Comparison of ENCODE assay signal across 13 cellular contexts in the genomic region with DNA sequence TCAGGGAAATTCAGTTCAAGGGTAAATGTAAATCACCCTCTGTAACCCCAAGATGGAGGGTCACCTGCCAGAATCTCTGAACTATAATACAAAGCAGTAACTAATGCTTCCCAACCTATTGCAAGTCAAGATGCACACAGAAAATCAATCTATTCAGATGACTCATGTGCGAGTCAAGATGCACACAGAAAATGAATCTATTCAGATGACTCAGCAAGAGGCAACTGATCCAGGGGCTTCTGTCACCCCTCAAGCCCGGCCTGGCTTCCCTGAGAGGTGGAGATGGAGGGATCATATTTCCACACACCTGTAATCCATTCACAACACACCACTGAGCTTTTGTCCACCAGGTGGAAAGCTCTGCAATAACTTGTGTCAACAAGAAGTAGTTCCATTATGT. TPM values are rescaled to one million over a fixed set of nuclear protein-coding genes. Genes with fewer than 3 reads are reported as not detected.
DNase-seq lines count a peak whose midpoint lies in the region; ATAC-seq and TF ChIP-seq lines count a peak whose summit lies in the region.
"Had no signal": no experiment of that assay in that cellular context is flagged by ENCODE, and none has a peak within 500 bp of the region (broad histone marks: within the 10 kb centered on the region; RNA-seq: fewer than 3 reads in every experiment).

No MANE protein-coding gene starts in this region.

- no peaks in the 10 kb centered on the region for H3K27me3 ChIP-seq in RWPE2 (ENCODE audit: insufficient read depth, poor library complexity, severe bottlenecking)
- H3K27me3 ChIP-seq: sigmoid colon had no signal

- TF ChIP-seq POLR2A in lower leg skin (IDR thresholded peaks at IDR 0.05): no peak

- intact Hi-C loops in activated CD4-positive, alpha-beta memory T cell treated with anti-CD3 and anti-CD28 coated beads for 36 hours (cut with micrococcal nuclease): loop anchor here (1.0 to 2.0 kb wide), 3 partner anchors 15 to 81 kb away; no protein-coding TSS in a partner anchor
- intact Hi-C loops in lower leg skin (cut with DNase I; ENCODE audit: low total_unique reads): no loop called here

- WGBS in lower leg skin, 2 donors: 48% methylated on average over 2 of the region's 2 CpGs

- H3K4me1 Mint-ChIP-seq in activated CD4-positive, alpha-beta memory T cell treated with anti-CD3 and anti-CD28 coated beads for 36 hours (ENCODE audit: low read depth): peaks cover 39% of the 10 kb centered on the region
- H3K4me1 Mint-ChIP-seq in activated CD4-positive, alpha-beta memory T cell treated with anti-CD3 and anti-CD28 coated beads, Interleukin-2, amount 10 ng/mL, durations not matched to agents 7 days and 5 days: peaks cover 25% of the 10 kb centered on the region

- no peaks in the 10 kb centered on the region for H3K36me3 ChIP-seq in RWPE2 (ENCODE audit: low read depth)
- H3K36me3 ChIP-seq: sigmoid colon had no signal

- POLR2A ChIA-PET in activated CD4-positive, alpha-beta memory T cell treated with anti-CD3 and anti-CD28 coated beads for 36 hours (lab: Charles Lee): interaction anchor here (1.0 to 1.5 kb wide), 2 partner anchors 19 to 99 kb away, joined by 3 read pairs; no protein-coding TSS in a partner anchor
- POLR2A ChIA-PET in activated CD4-positive, alpha-beta memory T cell treated with anti-CD3 and anti-CD28 coated beads, Interleukin-2, amount 10 ng/mL, durations not matched to agents 7 days and 5 days (lab: Charles Lee): no interaction called here

- H3K4me3 ChIP-seq in RWPE2 (ENCODE audit: severe bottlenecking) (no peak overlapping the region), lower leg skin (ENCODE audit: low read depth, poor library complexity, severe bottlenecking) (no peak overlapping the region)
- H3K4me3 ChIP-seq: sigmoid colon had no signal

- CTCF ChIA-PET in activated CD4-positive, alpha-beta memory T cell treated with anti-CD3 and anti-CD28 coated beads for 36 hours (lab: Charles Lee): no interaction called here
- CTCF ChIA-PET in activated CD4-positive, alpha-beta memory T cell treated with anti-CD3 and anti-CD28 coated beads, Interleukin-2, amount 10 ng/mL, durations not matched to agents 7 days and 5 days (lab: Charles Lee): no interaction called here

- peak; percentile 56 for DNase-seq in activated CD4-positive, alpha-beta memory T cell treated with anti-CD3 and anti-CD28 coated beads for 36 hours
- DNase-seq in activated CD4-positive, alpha-beta memory T cell treated with anti-CD3 and anti-CD28 coated beads, Interleukin-2, amount 10 ng/mL, durations not matched to agents 7 days and 5 days: no peak
- DNase-seq in NCI-H1436 treated with DMSO at 0.1 percent for 48 hours (lab: John Stamatoyannopoulos, UW) (peak; percentile 53), RWPE2 (ENCODE audit: low spot score) (peak; percentile 68), iris pigment epithelial cell (ENCODE audit: low read depth) (peak; percentile 60), NCI-H1694 treated with DMSO at 0.1 percent for 48 hours (lab: John Stamatoyannopoulos, UW) (no peak), lower leg skin (ENCODE audit: low spot score in 2 of 2) (no peak)
- DNase-seq: amniotic stem cell; midbrain; NCI-H1694; sigmoid colon; stimulated activated naive B cell treated with anti-CD40 and anti-IgM and Interleukin-4, amounts not matched to agents 10 μg/mL and 1 μg/mL and 100 μg/mL, for 72 hours had no signal

- H3K9me3 ChIP-seq in RWPE2 (ENCODE audit: severe bottlenecking): no peaks in the 10 kb centered on the region
- H3K9me3 ChIP-seq: sigmoid colon had no signal

- H3K4me3 Mint-ChIP-seq in activated CD4-positive, alpha-beta memory T cell treated with anti-CD3 and anti-CD28 coated beads for 36 hours: no peak overlapping the region
- no peak overlapping the region for H3K4me3 Mint-ChIP-seq in activated CD4-positive, alpha-beta memory T cell treated with anti-CD3 and anti-CD28 coated beads, Interleukin-2, amount 10 ng/mL, durations not matched to agents 7 days and 5 days
- H3K4me3 Mint-ChIP-seq: stimulated activated naive B cell treated with anti-CD40 and anti-IgM and Interleukin-4, amounts not matched to agents 10 μg/mL and 1 μg/mL and 100 μg/mL, for 72 hours had no signal

- H3K27ac Mint-ChIP-seq in activated CD4-positive, alpha-beta memory T cell treated with anti-CD3 and anti-CD28 coated beads for 36 hours: peak overlapping the region; percentile 55
- no peak overlapping the region for H3K27ac Mint-ChIP-seq in activated CD4-positive, alpha-beta memory T cell treated with anti-CD3 and anti-CD28 coated beads, Interleukin-2, amount 10 ng/mL, durations not matched to agents 7 days and 5 days
- H3K27ac Mint-ChIP-seq: stimulated activated naive B cell treated with anti-CD40 and anti-IgM and Interleukin-4, amounts not matched to agents 10 μg/mL and 1 μg/mL and 100 μg/mL, for 72 hours had no signal

- H3K9me3 Mint-ChIP-seq in activated CD4-positive, alpha-beta memory T cell treated with anti-CD3 and anti-CD28 coated beads for 36 hours: no peaks in the 10 kb centered on the region
- peaks cover 13% of the 10 kb centered on the region for H3K9me3 Mint-ChIP-seq in activated CD4-positive, alpha-beta memory T cell treated with anti-CD3 and anti-CD28 coated beads, Interleukin-2, amount 10 ng/mL, durations not matched to agents 7 days and 5 days

- peak overlapping the region; percentile 2 for H3K27ac ChIP-seq in RWPE2 (ENCODE audit: poor library complexity, severe bottlenecking)
- H3K27ac ChIP-seq: sigmoid colon had no signal

- H3K4me1 ChIP-seq in RWPE2 (ENCODE audit: insufficient read depth, poor library complexity, severe bottlenecking): peaks cover 17% of the 10 kb centered on the region
- H3K4me1 ChIP-seq: sigmoid colon had no signal

- peaks cover 5% of the 10 kb centered on the region for H3K36me3 Mint-ChIP-seq in activated CD4-positive, alpha-beta memory T cell treated with anti-CD3 and anti-CD28 coated beads for 36 hours
- H3K36me3 Mint-ChIP-seq in activated CD4-positive, alpha-beta memory T cell treated with anti-CD3 and anti-CD28 coated beads, Interleukin-2, amount 10 ng/mL, durations not matched to agents 7 days and 5 days (ENCODE audit: low read depth): peaks cover 3% of the 10 kb centered on the region

- peak; percentile 87 for ATAC-seq in RWPE2 (ENCODE audit: low read depth)
- ATAC-seq in HG02981 (IDR thresholded peaks at IDR 0.05; ENCODE audit: unreplicated experiment): no peak

- H3K27me3 Mint-ChIP-seq in activated CD4-positive, alpha-beta memory T cell treated with anti-CD3 and anti-CD28 coated beads for 36 hours: no peaks in the 10 kb centered on the region
- no peaks in the 10 kb centered on the region for H3K27me3 Mint-ChIP-seq in activated CD4-positive, alpha-beta memory T cell treated with anti-CD3 and anti-CD28 coated beads, Interleukin-2, amount 10 ng/mL, durations not matched to agents 7 days and 5 days

- TF ChIP-seq CTCF in RWPE2 (IDR thresholded peaks at IDR 0.05; ENCODE audit: poor library complexity, severe bottlenecking) (peak; percentile 19), lower leg skin (IDR thresholded peaks at IDR 0.05) (no peak)

RNA-seq across cellular contexts. Expression of a gene that starts 17.4 kb away (rescaled TPM):
- total RNA-seq in activated CD4-positive, alpha-beta memory T cell treated with anti-CD3 and anti-CD28 coated beads for 36 hours: 10 to 100 TPM; 25.3 to 26.2 TPM
- total RNA-seq in activated CD4-positive, alpha-beta memory T cell treated with anti-CD3 and anti-CD28 coated beads, Interleukin-2, amount 10 ng/mL, durations not matched to agents 7 days and 5 days: 10 to 100 TPM; 27.8 to 28.8 TPM
- total RNA-seq in lower leg skin: 10 to 100 TPM in 2 of 4 donors, 1 to 10 TPM in 2; 5.3 to 17.3 (median 9.1) TPM

Comparison
In these comparisons a context has a peak if more than half of its experiments do, and no peak if none do; other contexts are left out.
1. DNase-seq: peak in activated CD4-positive, alpha-beta memory T cell treated with anti-CD3 and anti-CD28 coated beads for 36 hours (single experiment), NCI-H1436 treated with DMSO at 0.1 percent for 48 hours (single experiment), RWPE2 (single experiment) and iris pigment epithelial cell (single experiment); none in activated CD4-positive, alpha-beta memory T cell treated with anti-CD3 and anti-CD28 coated beads, Interleukin-2, amount 10 ng/mL, durations not matched to agents 7 days and 5 days (single experiment), NCI-H1694 treated with DMSO at 0.1 percent for 48 hours (single experiment) and lower leg skin (0 of 2).